In the genomic region with DNA sequence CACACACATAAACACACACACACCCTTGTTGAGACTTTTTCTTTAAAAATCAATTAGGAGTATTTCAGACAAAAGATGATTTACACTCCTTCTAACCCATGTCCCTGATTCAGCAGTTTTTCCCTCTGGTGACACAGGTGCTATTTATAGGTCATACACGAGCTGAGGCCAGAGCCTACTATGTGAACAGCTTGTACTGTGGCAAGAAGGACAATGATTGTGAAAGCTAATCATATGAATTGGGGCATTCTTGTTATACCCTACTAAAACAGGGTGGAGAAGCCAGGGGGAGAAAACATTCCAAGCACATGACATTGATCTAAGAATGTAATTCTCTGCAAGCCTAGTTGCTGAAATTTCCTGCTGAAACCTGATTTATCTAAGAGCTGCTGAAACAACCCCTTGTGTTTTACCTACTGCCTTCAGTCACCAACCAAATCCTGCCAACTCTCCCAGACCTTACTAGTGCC, we compare ENCODE assay signal across 8 cellular contexts.
DNase-seq lines count a peak whose midpoint lies in the region; ATAC-seq and TF ChIP-seq lines count a peak whose summit lies in the region.

No MANE protein-coding gene starts in this region.

- no peaks in the 10 kb centered on the region for H3K36me3 ChIP-seq in gastrocnemius medialis

- H3K27ac ChIP-seq in gastrocnemius medialis: peak overlapping the region; percentile 88 to 100 (median 94)

- no peaks in the 10 kb centered on the region for H3K9me3 ChIP-seq in gastrocnemius medialis

- in situ Hi-C loops in astrocyte of the spinal cord (cut with HindIII; ENCODE audit: low sequenced_read_pairs) (no loop called here), gastrocnemius medialis (cut with MboI; ENCODE audit: low sequenced_read_pairs in 4 of 4) (loop anchor here (5.0 to 25.0 kb wide), 5 partner anchors 258 to 851 kb away; partner anchors contain the start of genes SLC19A2 (in 2 of the 4) and ATP1B1 (in 1 of the 4))

- H3K27me3 ChIP-seq in gastrocnemius medialis: no peaks in the 10 kb centered on the region

- ATAC-seq in left ventricle myocardium superior (peak; percentile 99), gastrocnemius medialis (peak; percentile 93 to 94), HG02884 (IDR thresholded peaks at IDR 0.05; ENCODE audit: unreplicated experiment) (no peak), GM18498 (IDR thresholded peaks at IDR 0.05; ENCODE audit: unreplicated experiment) (no peak), HG03135 (IDR thresholded peaks at IDR 0.05; ENCODE audit: unreplicated experiment) (no peak)

- peak in 1 of 2 donors; percentile 42 for TF ChIP-seq POLR2A in gastrocnemius medialis (IDR thresholded peaks at IDR 0.05)

- peak; percentile 28 for DNase-seq in H4 (ENCODE audit: low spot score)
- DNase-seq in astrocyte of the spinal cord (ENCODE audit: low read depth, low spot score): peak; percentile 56
- no peak for DNase-seq in left ventricle myocardium superior
- DNase-seq in gastrocnemius medialis: peak; percentile 80 to 85
- DNase-seq in NCI-H1092 (lab: John Stamatoyannopoulos, UW): no peak

- H3K4me3 ChIP-seq in astrocyte of the spinal cord (ENCODE audit: low read depth, low read length) (no peak overlapping the region), gastrocnemius medialis (peak overlapping the region in 1 of 4 donors; percentile 9)

- no peak for TF ChIP-seq CTCF in astrocyte of the spinal cord (IDR thresholded peaks at IDR 0.05; ENCODE audit: low read depth, low read length)
- no peak for TF ChIP-seq CTCF in gastrocnemius medialis (IDR thresholded peaks at IDR 0.05 in 4 of 5, conservative IDR thresholded peaks at IDR 0.05 in 1 of 5)

- intact Hi-C loops in left ventricle myocardium superior (cut with micrococcal nuclease): no loop called here
- intact Hi-C loops in gastrocnemius medialis (cut with DNase I; ENCODE audit: low total_unique reads): loop anchor here (1.0 to 5.0 kb wide), 7 partner anchors 13 to 851 kb away; partner anchors contain the start of gene SLC19A2

- peaks cover 23 to 50% of the 10 kb centered on the region in 2 donors for H3K4me1 ChIP-seq in gastrocnemius medialis

Comparison
In these comparisons a context has a peak if more than half of its experiments do, and no peak if none do; other contexts are left out.
1. DNase-seq: peak in H4 (single experiment), astrocyte of the spinal cord (single experiment) and gastrocnemius medialis (2 of 2); none in left ventricle myocardium superior (single experiment) and NCI-H1092 (single experiment).
2. ATAC-seq: peak in left ventricle myocardium superior (single experiment) and gastrocnemius medialis (2 of 2); none in HG02884 (single experiment), GM18498 (single experiment) and HG03135 (single experiment).